ENCODE assay signal across 1 cellular context in the genomic region with DNA sequence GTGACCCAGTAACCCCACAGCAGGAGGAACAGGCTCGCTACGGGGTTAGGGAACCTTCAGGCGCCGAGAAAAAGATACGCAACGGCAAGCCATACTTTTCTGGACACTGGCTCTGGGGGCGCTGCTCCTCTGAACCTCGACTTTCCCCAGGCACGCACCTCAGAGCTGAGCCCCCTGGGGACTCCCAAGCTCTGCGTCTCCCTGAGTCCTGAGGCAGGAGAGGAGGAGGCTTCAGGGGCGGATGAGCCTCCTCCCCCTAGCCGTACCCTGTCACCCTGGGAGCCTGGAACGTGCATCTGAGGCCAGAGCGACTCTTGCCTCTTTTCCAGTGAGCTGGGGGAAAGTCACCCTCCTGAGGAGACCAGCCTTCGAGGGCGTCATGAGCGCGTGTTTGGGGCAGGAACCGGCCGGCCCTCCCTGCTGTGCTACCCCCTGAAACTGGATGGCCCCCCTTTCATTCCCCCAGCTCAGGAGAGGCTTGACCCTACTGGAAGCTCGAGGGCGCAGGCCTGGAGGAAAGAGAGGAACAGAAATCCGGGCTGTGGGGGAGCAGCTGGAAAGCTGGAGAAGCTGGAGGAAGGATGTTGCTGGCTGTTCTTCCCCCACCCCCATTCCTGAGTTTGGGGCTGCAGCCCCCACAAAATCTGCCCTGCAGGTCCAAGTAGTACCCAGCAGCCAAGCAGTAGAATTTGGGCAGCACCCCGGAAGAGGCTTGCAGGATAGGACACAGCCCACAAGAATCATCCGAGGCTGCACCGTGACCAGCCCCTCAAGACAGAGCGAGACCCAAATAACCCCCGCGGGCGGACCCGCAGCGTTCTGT.
TF ChIP-seq lines count a peak whose summit lies in the region.

No MANE protein-coding gene starts in this region.

TF ChIP-seq in GM23338, 12 proteins besides CTCF, POLR2A, EP300 and RAD21 (continued from another document):
- TF ChIP-seq ZNF462 (CRISPR knock-in tag; IDR thresholded peaks at IDR 0.05) (no peak), NANOG (IDR thresholded peaks at IDR 0.05; ENCODE audit: borderline replicate concordance) (no peak)
TF ChIP-seq in GM23338: peak in this region for 0.
